Comparison of ENCODE assay signal across 1 cellular context in the genomic region with DNA sequence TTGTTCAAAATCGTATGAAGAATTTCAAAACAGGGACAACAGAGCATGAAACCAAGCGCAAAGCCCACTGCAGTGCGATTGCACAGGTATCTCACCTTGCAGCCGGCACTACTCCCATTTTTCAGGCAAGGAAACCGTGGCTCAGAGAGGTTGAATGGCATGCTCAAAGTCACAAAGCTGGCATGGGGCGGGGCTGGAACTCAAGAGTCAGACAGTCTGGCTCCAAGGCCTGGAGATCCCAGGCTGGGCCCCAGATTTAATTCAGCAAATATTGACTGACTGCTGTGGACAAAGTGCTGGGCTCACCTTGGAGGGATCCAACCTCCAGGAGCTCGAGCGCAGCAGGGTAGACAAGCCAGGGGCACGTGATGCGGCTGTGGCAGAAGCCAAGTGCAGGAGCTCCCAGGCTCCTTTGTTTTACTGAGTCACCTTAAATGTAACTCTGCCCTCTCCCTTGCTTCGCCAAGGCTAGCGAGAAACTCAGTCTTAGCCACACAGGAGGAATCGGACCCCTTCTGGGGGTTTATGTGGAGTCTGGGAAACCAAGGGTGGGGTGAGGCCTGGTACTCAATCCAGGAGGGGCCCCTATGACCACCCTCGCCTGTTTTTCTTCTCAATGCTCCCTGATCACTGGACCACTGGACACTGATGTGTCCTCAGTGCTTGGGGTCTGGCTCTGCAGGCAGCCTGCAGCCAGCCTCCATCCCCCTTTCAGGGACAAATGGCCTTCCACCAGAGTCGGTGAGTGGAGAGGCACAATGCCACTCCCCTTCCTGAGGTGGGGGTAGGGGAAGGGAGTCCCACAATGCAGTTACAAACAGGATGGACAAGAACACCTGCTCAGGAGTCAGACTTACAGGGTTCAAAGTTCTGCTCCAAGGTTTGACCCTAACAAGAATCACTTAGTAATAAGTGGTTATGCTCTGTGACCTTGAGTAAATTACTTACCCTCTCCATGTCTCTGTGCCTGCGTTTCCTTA.
A peak's percentile ranks its signal among the peaks of the same experiment; 100 is the strongest.
TF ChIP-seq lines count a peak whose summit lies in the region.

No MANE protein-coding gene starts in this region.

TF ChIP-seq in HepG2, 621 proteins besides CTCF, POLR2A, EP300 and RAD21 (continued from another document and continues in another):
- TF ChIP-seq JUNB (CRISPR knock-in tag; IDR thresholded peaks at IDR 0.05; ENCODE audit: borderline replicate concordance) (no peak), MED13 (CRISPR knock-in tag; IDR thresholded peaks at IDR 0.05) (peak; percentile 84), ZNF12 (CRISPR knock-in tag; IDR thresholded peaks at IDR 0.05) (no peak), JDP2 (CRISPR knock-in tag; IDR thresholded peaks at IDR 0.05; ENCODE audit: borderline replicate concordance) (no peak), SOX5 (CRISPR knock-in tag; IDR thresholded peaks at IDR 0.05; ENCODE audit: borderline replicate concordance) (peak; percentile 91), NFYC (CRISPR knock-in tag; IDR thresholded peaks at IDR 0.05) (no peak; the same call in 1 of the 2 replicates), MATR3 (CRISPR knock-in tag; IDR thresholded peaks at IDR 0.05) (no peak), ATAD3A (CRISPR knock-in tag; IDR thresholded peaks at IDR 0.05) (no peak), NFIC (IDR thresholded peaks at IDR 0.05; ENCODE audit: low read length) (no peak), ZMYM2 (CRISPR knock-in tag; IDR thresholded peaks at IDR 0.05) (no peak), SSRP1 (CRISPR knock-in tag; IDR thresholded peaks at IDR 0.05) (peak; percentile 72), PHF5A (CRISPR knock-in tag; IDR thresholded peaks at IDR 0.05; ENCODE audit: low read depth, unreplicated experiment) (no peak), ZNF34 (CRISPR knock-in tag; IDR thresholded peaks at IDR 0.05; ENCODE audit: borderline replicate concordance) (no peak), ZFAT (CRISPR knock-in tag; conservative IDR thresholded peaks at IDR 0.05) (no peak), HMG20A (CRISPR knock-in tag; IDR thresholded peaks at IDR 0.05; ENCODE audit: borderline replicate concordance) (peak; percentile 72; the same call in 1 of the 2 replicates), U2AF2 (IDR thresholded peaks at IDR 0.05; ENCODE audit: low read depth, low read length) (no peak), RXRB (CRISPR knock-in tag; IDR thresholded peaks at IDR 0.05; ENCODE audit: borderline replicate concordance) (peak; percentile 85), POLR2G (IDR thresholded peaks at IDR 0.05; ENCODE audit: low read depth, low read length) (no peak), ZNF230 (CRISPR knock-in tag; IDR thresholded peaks at IDR 0.05) (no peak), FOXO1 (CRISPR knock-in tag; IDR thresholded peaks at IDR 0.05) (peak; percentile 78), ZNF790 (CRISPR knock-in tag; IDR thresholded peaks at IDR 0.05; ENCODE audit: borderline replicate concordance) (no peak), ATRX (CRISPR knock-in tag; IDR thresholded peaks at IDR 0.05; ENCODE audit: borderline replicate concordance) (no peak), DNMT3B (CRISPR knock-in tag; conservative IDR thresholded peaks at IDR 0.05) (no peak), MAFF (IDR thresholded peaks at IDR 0.05; ENCODE audit: low read depth, low read length) (no peak)
- TF ChIP-seq, protein P1, sequence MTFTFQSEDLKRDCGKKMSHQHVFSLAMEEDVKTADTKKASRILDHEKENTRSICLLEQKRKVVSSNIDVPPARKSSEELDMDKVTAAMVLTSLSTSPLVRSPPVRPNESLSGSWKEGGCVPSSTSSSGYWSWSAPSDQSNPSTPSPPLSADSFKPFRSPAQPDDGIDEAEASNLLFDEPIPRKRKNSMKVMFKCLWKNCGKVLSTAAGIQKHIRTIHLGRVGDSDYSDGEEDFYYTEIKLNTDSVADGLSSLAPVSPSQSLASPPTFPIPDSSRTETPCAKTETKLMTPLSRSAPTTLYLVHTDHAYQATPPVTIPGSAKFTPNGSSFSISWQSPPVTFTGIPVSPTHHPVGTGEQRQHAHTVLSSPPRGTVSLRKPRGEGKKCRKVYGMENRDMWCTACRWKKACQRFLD (CRISPR knock-in tag; IDR thresholded peaks at IDR 0.05; ENCODE audit: borderline replicate concordance) = no peak
- TF ChIP-seq, protein P2, sequence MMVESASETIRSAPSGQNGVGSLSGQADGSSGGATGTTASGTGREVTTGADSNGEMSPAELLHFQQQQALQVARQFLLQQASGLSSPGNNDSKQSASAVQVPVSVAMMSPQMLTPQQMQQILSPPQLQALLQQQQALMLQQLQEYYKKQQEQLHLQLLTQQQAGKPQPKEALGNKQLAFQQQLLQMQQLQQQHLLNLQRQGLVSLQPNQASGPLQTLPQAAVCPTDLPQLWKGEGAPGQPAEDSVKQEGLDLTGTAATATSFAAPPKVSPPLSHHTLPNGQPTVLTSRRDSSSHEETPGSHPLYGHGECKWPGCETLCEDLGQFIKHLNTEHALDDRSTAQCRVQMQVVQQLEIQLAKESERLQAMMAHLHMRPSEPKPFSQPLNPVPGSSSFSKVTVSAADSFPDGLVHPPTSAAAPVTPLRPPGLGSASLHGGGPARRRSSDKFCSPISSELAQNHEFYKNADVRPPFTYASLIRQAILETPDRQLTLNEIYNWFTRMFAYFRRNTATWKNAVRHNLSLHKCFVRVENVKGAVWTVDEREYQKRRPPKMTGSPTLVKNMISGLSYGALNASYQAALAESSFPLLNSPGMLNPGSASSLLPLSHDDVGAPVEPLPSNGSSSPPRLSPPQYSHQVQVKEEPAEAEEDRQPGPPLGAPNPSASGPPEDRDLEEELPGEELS (CRISPR knock-in tag; IDR thresholded peaks at IDR 0.05) = peak; percentile 87
- TF ChIP-seq, protein P3, sequence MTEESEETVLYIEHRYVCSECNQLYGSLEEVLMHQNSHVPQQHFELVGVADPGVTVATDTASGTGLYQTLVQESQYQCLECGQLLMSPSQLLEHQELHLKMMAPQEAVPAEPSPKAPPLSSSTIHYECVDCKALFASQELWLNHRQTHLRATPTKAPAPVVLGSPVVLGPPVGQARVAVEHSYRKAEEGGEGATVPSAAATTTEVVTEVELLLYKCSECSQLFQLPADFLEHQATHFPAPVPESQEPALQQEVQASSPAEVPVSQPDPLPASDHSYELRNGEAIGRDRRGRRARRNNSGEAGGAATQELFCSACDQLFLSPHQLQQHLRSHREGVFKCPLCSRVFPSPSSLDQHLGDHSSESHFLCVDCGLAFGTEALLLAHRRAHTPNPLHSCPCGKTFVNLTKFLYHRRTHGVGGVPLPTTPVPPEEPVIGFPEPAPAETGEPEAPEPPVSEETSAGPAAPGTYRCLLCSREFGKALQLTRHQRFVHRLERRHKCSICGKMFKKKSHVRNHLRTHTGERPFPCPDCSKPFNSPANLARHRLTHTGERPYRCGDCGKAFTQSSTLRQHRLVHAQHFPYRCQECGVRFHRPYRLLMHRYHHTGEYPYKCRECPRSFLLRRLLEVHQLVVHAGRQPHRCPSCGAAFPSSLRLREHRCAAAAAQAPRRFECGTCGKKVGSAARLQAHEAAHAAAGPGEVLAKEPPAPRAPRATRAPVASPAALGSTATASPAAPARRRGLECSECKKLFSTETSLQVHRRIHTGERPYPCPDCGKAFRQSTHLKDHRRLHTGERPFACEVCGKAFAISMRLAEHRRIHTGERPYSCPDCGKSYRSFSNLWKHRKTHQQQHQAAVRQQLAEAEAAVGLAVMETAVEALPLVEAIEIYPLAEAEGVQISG (CRISPR knock-in tag; IDR thresholded peaks at IDR 0.05) = peak; percentile 84
- TF ChIP-seq, protein P4, sequence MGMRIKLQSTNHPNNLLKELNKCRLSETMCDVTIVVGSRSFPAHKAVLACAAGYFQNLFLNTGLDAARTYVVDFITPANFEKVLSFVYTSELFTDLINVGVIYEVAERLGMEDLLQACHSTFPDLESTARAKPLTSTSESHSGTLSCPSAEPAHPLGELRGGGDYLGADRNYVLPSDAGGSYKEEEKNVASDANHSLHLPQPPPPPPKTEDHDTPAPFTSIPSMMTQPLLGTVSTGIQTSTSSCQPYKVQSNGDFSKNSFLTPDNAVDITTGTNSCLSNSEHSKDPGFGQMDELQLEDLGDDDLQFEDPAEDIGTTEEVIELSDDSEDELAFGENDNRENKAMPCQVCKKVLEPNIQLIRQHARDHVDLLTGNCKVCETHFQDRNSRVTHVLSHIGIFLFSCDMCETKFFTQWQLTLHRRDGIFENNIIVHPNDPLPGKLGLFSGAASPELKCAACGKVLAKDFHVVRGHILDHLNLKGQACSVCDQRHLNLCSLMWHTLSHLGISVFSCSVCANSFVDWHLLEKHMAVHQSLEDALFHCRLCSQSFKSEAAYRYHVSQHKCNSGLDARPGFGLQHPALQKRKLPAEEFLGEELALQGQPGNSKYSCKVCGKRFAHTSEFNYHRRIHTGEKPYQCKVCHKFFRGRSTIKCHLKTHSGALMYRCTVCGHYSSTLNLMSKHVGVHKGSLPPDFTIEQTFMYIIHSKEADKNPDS (CRISPR knock-in tag; IDR thresholded peaks at IDR 0.05) = no peak; the same call in 1 of the 2 replicates
- TF ChIP-seq, protein P5, sequence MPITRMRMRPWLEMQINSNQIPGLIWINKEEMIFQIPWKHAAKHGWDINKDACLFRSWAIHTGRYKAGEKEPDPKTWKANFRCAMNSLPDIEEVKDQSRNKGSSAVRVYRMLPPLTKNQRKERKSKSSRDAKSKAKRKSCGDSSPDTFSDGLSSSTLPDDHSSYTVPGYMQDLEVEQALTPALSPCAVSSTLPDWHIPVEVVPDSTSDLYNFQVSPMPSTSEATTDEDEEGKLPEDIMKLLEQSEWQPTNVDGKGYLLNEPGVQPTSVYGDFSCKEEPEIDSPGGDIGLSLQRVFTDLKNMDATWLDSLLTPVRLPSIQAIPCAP (CRISPR knock-in tag; IDR thresholded peaks at IDR 0.05; ENCODE audit: low read depth) = no peak; the same call in 1 of the 2 replicates
- TF ChIP-seq, protein P6, sequence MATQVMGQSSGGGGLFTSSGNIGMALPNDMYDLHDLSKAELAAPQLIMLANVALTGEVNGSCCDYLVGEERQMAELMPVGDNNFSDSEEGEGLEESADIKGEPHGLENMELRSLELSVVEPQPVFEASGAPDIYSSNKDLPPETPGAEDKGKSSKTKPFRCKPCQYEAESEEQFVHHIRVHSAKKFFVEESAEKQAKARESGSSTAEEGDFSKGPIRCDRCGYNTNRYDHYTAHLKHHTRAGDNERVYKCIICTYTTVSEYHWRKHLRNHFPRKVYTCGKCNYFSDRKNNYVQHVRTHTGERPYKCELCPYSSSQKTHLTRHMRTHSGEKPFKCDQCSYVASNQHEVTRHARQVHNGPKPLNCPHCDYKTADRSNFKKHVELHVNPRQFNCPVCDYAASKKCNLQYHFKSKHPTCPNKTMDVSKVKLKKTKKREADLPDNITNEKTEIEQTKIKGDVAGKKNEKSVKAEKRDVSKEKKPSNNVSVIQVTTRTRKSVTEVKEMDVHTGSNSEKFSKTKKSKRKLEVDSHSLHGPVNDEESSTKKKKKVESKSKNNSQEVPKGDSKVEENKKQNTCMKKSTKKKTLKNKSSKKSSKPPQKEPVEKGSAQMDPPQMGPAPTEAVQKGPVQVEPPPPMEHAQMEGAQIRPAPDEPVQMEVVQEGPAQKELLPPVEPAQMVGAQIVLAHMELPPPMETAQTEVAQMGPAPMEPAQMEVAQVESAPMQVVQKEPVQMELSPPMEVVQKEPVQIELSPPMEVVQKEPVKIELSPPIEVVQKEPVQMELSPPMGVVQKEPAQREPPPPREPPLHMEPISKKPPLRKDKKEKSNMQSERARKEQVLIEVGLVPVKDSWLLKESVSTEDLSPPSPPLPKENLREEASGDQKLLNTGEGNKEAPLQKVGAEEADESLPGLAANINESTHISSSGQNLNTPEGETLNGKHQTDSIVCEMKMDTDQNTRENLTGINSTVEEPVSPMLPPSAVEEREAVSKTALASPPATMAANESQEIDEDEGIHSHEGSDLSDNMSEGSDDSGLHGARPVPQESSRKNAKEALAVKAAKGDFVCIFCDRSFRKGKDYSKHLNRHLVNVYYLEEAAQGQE (IDR thresholded peaks at IDR 0.05; ENCODE audit: borderline replicate concordance in 1 of 2, low read depth in 1 of 2, low read length in 2 of 2) = 0 out of 4 replicates have a peak, but pooled peaks of 1 of the 2 experiments have one; percentile 22
- TF ChIP-seq, protein P7, sequence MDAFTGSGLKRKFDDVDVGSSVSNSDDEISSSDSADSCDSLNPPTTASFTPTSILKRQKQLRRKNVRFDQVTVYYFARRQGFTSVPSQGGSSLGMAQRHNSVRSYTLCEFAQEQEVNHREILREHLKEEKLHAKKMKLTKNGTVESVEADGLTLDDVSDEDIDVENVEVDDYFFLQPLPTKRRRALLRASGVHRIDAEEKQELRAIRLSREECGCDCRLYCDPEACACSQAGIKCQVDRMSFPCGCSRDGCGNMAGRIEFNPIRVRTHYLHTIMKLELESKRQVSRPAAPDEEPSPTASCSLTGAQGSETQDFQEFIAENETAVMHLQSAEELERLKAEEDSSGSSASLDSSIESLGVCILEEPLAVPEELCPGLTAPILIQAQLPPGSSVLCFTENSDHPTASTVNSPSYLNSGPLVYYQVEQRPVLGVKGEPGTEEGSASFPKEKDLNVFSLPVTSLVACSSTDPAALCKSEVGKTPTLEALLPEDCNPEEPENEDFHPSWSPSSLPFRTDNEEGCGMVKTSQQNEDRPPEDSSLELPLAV (CRISPR knock-in tag; conservative IDR thresholded peaks at IDR 0.05; ENCODE audit: low read depth) = no peak
- TF ChIP-seq, protein P8, sequence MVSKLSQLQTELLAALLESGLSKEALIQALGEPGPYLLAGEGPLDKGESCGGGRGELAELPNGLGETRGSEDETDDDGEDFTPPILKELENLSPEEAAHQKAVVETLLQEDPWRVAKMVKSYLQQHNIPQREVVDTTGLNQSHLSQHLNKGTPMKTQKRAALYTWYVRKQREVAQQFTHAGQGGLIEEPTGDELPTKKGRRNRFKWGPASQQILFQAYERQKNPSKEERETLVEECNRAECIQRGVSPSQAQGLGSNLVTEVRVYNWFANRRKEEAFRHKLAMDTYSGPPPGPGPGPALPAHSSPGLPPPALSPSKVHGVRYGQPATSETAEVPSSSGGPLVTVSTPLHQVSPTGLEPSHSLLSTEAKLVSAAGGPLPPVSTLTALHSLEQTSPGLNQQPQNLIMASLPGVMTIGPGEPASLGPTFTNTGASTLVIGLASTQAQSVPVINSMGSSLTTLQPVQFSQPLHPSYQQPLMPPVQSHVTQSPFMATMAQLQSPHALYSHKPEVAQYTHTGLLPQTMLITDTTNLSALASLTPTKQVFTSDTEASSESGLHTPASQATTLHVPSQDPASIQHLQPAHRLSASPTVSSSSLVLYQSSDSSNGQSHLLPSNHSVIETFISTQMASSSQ (IDR thresholded peaks at IDR 0.05; ENCODE audit: low read depth) = no peak
- TF ChIP-seq, protein P8 (CRISPR knock-in tag; IDR thresholded peaks at IDR 0.05; ENCODE audit: borderline replicate concordance) = 0 out of 2 replicates have a peak, but pooled peaks have one; percentile 0
